29 cellular contexts compared by ENCODE assay signal in genomic region chr10:27147701-27148100, GRCh38. TPM values are rescaled to one million over a fixed set of nuclear protein-coding genes. Genes with fewer than 3 reads are reported as not detected.
A peak's percentile ranks its signal among the peaks of the same experiment; 100 is the strongest.
DNase-seq lines count a peak whose midpoint lies in the region; ATAC-seq and TF ChIP-seq lines count a peak whose summit lies in the region.
"Had no signal": no experiment of that assay in that cellular context is flagged by ENCODE, and none has a peak within 500 bp of the region (broad histone marks: within the 10 kb centered on the region; RNA-seq: fewer than 3 reads in every experiment).

No MANE protein-coding gene starts in this region.

- CTCF ChIA-PET in activated CD8-positive, alpha-beta T cell treated with anti-CD3 and anti-CD28 coated beads, Interleukin-2, amount 10 ng/mL, durations not matched to agents 7 days and 5 days (lab: Charles Lee) = interaction anchor here (1.0 to 1.6 kb wide), 3 partner anchors 8 to 422 kb away, joined by 3 to 4 read pairs (median 4); no protein-coding TSS in a partner anchor
- CTCF ChIA-PET in activated CD8-positive, alpha-beta T cell treated with anti-CD3 and anti-CD28 coated beads for 36 hours (lab: Charles Lee) = no interaction called here
- CTCF ChIA-PET in PC-3 (lab: Charles Lee) = interaction anchor here (0.6 to 0.7 kb wide), 2 partner anchors 193 to 240 kb away, joined by 3 to 4 read pairs; no protein-coding TSS in a partner anchor
- CTCF ChIA-PET in GM10248 (lab: Yijun Ruan, JAX) = no interaction called here

- no peaks in the 10 kb centered on the region for H3K27me3 ChIP-seq in PC-3 (ENCODE audit: low read length)
- H3K27me3 ChIP-seq: cardiac muscle cell, esophagus muscularis mucosa, gastrocnemius medialis, suprapubic skin had no signal

- H3K4me1 ChIP-seq in PC-3 (ENCODE audit: insufficient read depth, low read length) = peaks cover 5% of the 10 kb centered on the region

- no peak overlapping the region for H3K9ac ChIP-seq in PC-3 (ENCODE audit: low read length)

- in situ Hi-C loops in G401 (cut with HindIII; ENCODE audit: low sequenced_read_pairs) = no loop called here

- no peak for ATAC-seq in activated CD8-positive, alpha-beta T cell treated with anti-CD3 and anti-CD28 coated beads, Interleukin-2, amount 10 ng/mL, durations not matched to agents 7 days and 5 days
- ATAC-seq in activated CD8-positive, alpha-beta T cell treated with anti-CD3 and anti-CD28 coated beads for 36 hours = no peak
- ATAC-seq in left ventricle myocardium superior (peak; percentile 92), PC-3 (no peak), GM21528 (IDR thresholded peaks at IDR 0.05; ENCODE audit: low FRiP score, unreplicated experiment) (no peak)
- ATAC-seq: activated CD4-positive, CD25-positive, alpha-beta regulatory T cell treated with anti-CD3 and anti-CD28 coated beads, Interleukin-2, amount 50 U/mL, for 24 hours; gastrocnemius medialis; left colon; sciatic nerve; stimulated activated naive B cell treated with anti-CD40 and anti-IgM and Interleukin-4, amounts not matched to agents 10 μg/mL and 1 μg/mL and 100 μg/mL, for 72 hours had no signal

- H4K20me1 ChIP-seq in PC-3 (ENCODE audit: low read length) = peaks cover 14% of the 10 kb centered on the region

- no peaks in the 10 kb centered on the region for H3K9me3 ChIP-seq in PC-3 (ENCODE audit: low read length)
- H3K9me3 ChIP-seq: Caco-2, esophagus muscularis mucosa, gastrocnemius medialis, suprapubic skin had no signal

- DNase-seq in activated CD8-positive, alpha-beta T cell treated with anti-CD3 and anti-CD28 coated beads, Interleukin-2, amount 10 ng/mL, durations not matched to agents 7 days and 5 days = no peak
- no peak for DNase-seq in activated CD8-positive, alpha-beta T cell treated with anti-CD3 and anti-CD28 coated beads for 36 hours
- DNase-seq in G401 (ENCODE audit: low spot score) (peak; percentile 26), left ventricle myocardium superior (no peak), PC-3 (no peak), GM10248 (ENCODE audit: extremely low spot score) (no peak)
- DNase-seq in activated T-helper 1 cell treated with anti-CD3 and anti-CD28 coated beads, Interleukin-12 subunit alpha, Interleukin-12 subunit beta, Interleukin-2, Interleukin-4 antibody, amounts not matched to agents 30 ng/mL and 10 ng/mL and 1 ng/mL, durations not matched to agents 14 hours and 24 hours and 36 hours (ENCODE audit: low spot score) = no peak
- DNase-seq: activated naive CD4-positive, alpha-beta T cell treated with anti-CD3 and anti-CD28 coated beads, Interleukin-2, amount 10 ng/mL, durations not matched to agents 7 days and 5 days; Caco-2; cortex of kidney; endodermal cell; gastrocnemius medialis; GF-D8; hippocampal formation; KBM-7; left colon; mesenchymal stem cell; MM.1S; NCI-H510A; OCI-M1; stimulated activated CD4-positive, alpha-beta T cell treated with anti-CD3 and anti-CD28 coated beads, Interleukin-4, amount 100 ng/mL, for 4 hours; stimulated activated naive B cell treated with anti-CD40 and anti-IgM and Interleukin-4, amounts not matched to agents 10 μg/mL and 1 μg/mL and 100 μg/mL, for 72 hours had no signal

- no peaks in the 10 kb centered on the region for H3K27me3 Mint-ChIP-seq in activated CD8-positive, alpha-beta T cell treated with anti-CD3 and anti-CD28 coated beads, Interleukin-2, amount 10 ng/mL, durations not matched to agents 7 days and 5 days (ENCODE audit: low read depth)
- H3K27me3 Mint-ChIP-seq in activated CD8-positive, alpha-beta T cell treated with anti-CD3 and anti-CD28 coated beads for 36 hours = no peaks in the 10 kb centered on the region
- H3K27me3 Mint-ChIP-seq in activated T-helper 1 cell treated with anti-CD3 and anti-CD28 coated beads, Interleukin-12 subunit alpha, Interleukin-12 subunit beta, Interleukin-2, Interleukin-4 antibody, amounts not matched to agents 30 ng/mL and 10 ng/mL and 1 ng/mL, durations not matched to agents 14 hours and 24 hours and 36 hours (ENCODE audit: insufficient read depth) = no peaks in the 10 kb centered on the region
- H3K27me3 Mint-ChIP-seq: activated naive CD4-positive, alpha-beta T cell treated with anti-CD3 and anti-CD28 coated beads, Interleukin-2, amount 10 ng/mL, durations not matched to agents 7 days and 5 days; stimulated activated naive B cell treated with anti-CD40 and anti-IgM and Interleukin-4, amounts not matched to agents 10 μg/mL and 1 μg/mL and 100 μg/mL, for 72 hours had no signal

- H3K4me3 Mint-ChIP-seq in activated CD8-positive, alpha-beta T cell treated with anti-CD3 and anti-CD28 coated beads, Interleukin-2, amount 10 ng/mL, durations not matched to agents 7 days and 5 days = no peak overlapping the region
- H3K4me3 Mint-ChIP-seq in activated CD8-positive, alpha-beta T cell treated with anti-CD3 and anti-CD28 coated beads for 36 hours = no peak overlapping the region
- no peak overlapping the region for H3K4me3 Mint-ChIP-seq in activated T-helper 1 cell treated with anti-CD3 and anti-CD28 coated beads, Interleukin-12 subunit alpha, Interleukin-12 subunit beta, Interleukin-2, Interleukin-4 antibody, amounts not matched to agents 30 ng/mL and 10 ng/mL and 1 ng/mL, durations not matched to agents 14 hours and 24 hours and 36 hours
- H3K4me3 Mint-ChIP-seq: activated naive CD4-positive, alpha-beta T cell treated with anti-CD3 and anti-CD28 coated beads, Interleukin-2, amount 10 ng/mL, durations not matched to agents 7 days and 5 days; endodermal cell; neural crest cell; stimulated activated naive B cell treated with anti-CD40 and anti-IgM and Interleukin-4, amounts not matched to agents 10 μg/mL and 1 μg/mL and 100 μg/mL, for 72 hours had no signal

- H3K4me3 ChIP-seq in PC-3 (ENCODE audit: low read length) = no peak overlapping the region
- H3K4me3 ChIP-seq: cardiac muscle cell, esophagus muscularis mucosa, gastrocnemius medialis, suprapubic skin had no signal

- no peak overlapping the region for H2AFZ ChIP-seq in PC-3 (ENCODE audit: low read length)

- intact Hi-C loops in activated CD8-positive, alpha-beta T cell treated with anti-CD3 and anti-CD28 coated beads for 36 hours (cut with micrococcal nuclease) = no loop called here
- intact Hi-C loops in activated T-helper 1 cell treated with anti-CD3 and anti-CD28 coated beads, Interleukin-12 subunit alpha, Interleukin-12 subunit beta, Interleukin-2, Interleukin-4 antibody, amounts not matched to agents 30 ng/mL and 10 ng/mL and 1 ng/mL, durations not matched to agents 14 hours and 24 hours and 36 hours (cut with micrococcal nuclease) = no loop called here
- intact Hi-C loops in left ventricle myocardium superior (cut with micrococcal nuclease) (no loop called here), PC-3 (cut with micrococcal nuclease) (no loop called here)

- no peaks in the 10 kb centered on the region for H3F3A ChIP-seq in PC-3 (ENCODE audit: low read length, unreplicated experiment)

- H3K4me1 Mint-ChIP-seq in activated CD8-positive, alpha-beta T cell treated with anti-CD3 and anti-CD28 coated beads, Interleukin-2, amount 10 ng/mL, durations not matched to agents 7 days and 5 days (ENCODE audit: low read depth) = peaks cover 42% of the 10 kb centered on the region
- H3K4me1 Mint-ChIP-seq in activated CD8-positive, alpha-beta T cell treated with anti-CD3 and anti-CD28 coated beads for 36 hours (ENCODE audit: low read depth) = peaks cover 51% of the 10 kb centered on the region
- peaks cover 53% of the 10 kb centered on the region for H3K4me1 Mint-ChIP-seq in activated T-helper 1 cell treated with anti-CD3 and anti-CD28 coated beads, Interleukin-12 subunit alpha, Interleukin-12 subunit beta, Interleukin-2, Interleukin-4 antibody, amounts not matched to agents 30 ng/mL and 10 ng/mL and 1 ng/mL, durations not matched to agents 14 hours and 24 hours and 36 hours (ENCODE audit: low read depth)

- no peaks in the 10 kb centered on the region for H3K9me2 ChIP-seq in PC-3 (replicated peaks; ENCODE audit: low read length)

- H3K9me3 Mint-ChIP-seq in activated CD8-positive, alpha-beta T cell treated with anti-CD3 and anti-CD28 coated beads, Interleukin-2, amount 10 ng/mL, durations not matched to agents 7 days and 5 days (ENCODE audit: insufficient read depth) = no peaks in the 10 kb centered on the region
- H3K9me3 Mint-ChIP-seq in activated CD8-positive, alpha-beta T cell treated with anti-CD3 and anti-CD28 coated beads for 36 hours = no peaks in the 10 kb centered on the region
- H3K9me3 Mint-ChIP-seq in activated T-helper 1 cell treated with anti-CD3 and anti-CD28 coated beads, Interleukin-12 subunit alpha, Interleukin-12 subunit beta, Interleukin-2, Interleukin-4 antibody, amounts not matched to agents 30 ng/mL and 10 ng/mL and 1 ng/mL, durations not matched to agents 14 hours and 24 hours and 36 hours = no peaks in the 10 kb centered on the region
- H3K9me3 Mint-ChIP-seq: activated naive CD4-positive, alpha-beta T cell treated with anti-CD3 and anti-CD28 coated beads, Interleukin-2, amount 10 ng/mL, durations not matched to agents 7 days and 5 days; endodermal cell; neural crest cell; stimulated activated naive B cell treated with anti-CD40 and anti-IgM and Interleukin-4, amounts not matched to agents 10 μg/mL and 1 μg/mL and 100 μg/mL, for 72 hours had no signal

- TF ChIP-seq CTCF in activated CD8-positive, alpha-beta T cell treated with anti-CD3 and anti-CD28 coated beads for 36 hours (IDR thresholded peaks at IDR 0.05) = no peak
- no peak for TF ChIP-seq CTCF in PC-3 (conservative IDR thresholded peaks at IDR 0.05; ENCODE audit: low read depth, low read length)
- no peak for TF ChIP-seq CTCF in GM10248 (IDR thresholded peaks at IDR 0.05; ENCODE audit: control extremely low read depth, extremely low read depth, low read depth, missing control alignments)

- H3K36me3 Mint-ChIP-seq in activated CD8-positive, alpha-beta T cell treated with anti-CD3 and anti-CD28 coated beads, Interleukin-2, amount 10 ng/mL, durations not matched to agents 7 days and 5 days (ENCODE audit: low read depth) = peaks cover 53% of the 10 kb centered on the region
- H3K36me3 Mint-ChIP-seq in activated CD8-positive, alpha-beta T cell treated with anti-CD3 and anti-CD28 coated beads for 36 hours (ENCODE audit: low read depth) = peaks cover 64% of the 10 kb centered on the region
- peaks cover 44% of the 10 kb centered on the region for H3K36me3 Mint-ChIP-seq in activated T-helper 1 cell treated with anti-CD3 and anti-CD28 coated beads, Interleukin-12 subunit alpha, Interleukin-12 subunit beta, Interleukin-2, Interleukin-4 antibody, amounts not matched to agents 30 ng/mL and 10 ng/mL and 1 ng/mL, durations not matched to agents 14 hours and 24 hours and 36 hours (ENCODE audit: low read depth)

- no TSS peak for BruUV-seq in PC-3 (replicated peaks; lab: Mats Ljungman, UMichigan)

- H3K27ac ChIP-seq in PC-3 (ENCODE audit: low read length) = no peak overlapping the region
- H3K27ac ChIP-seq: cardiac muscle cell, esophagus muscularis mucosa, gastrocnemius medialis, suprapubic skin had no signal

- H3K4me2 ChIP-seq in PC-3 (ENCODE audit: low read length) = no peak overlapping the region

- H3K79me2 ChIP-seq in PC-3 (ENCODE audit: low read length) = peaks cover 53% of the 10 kb centered on the region

- H3K27ac Mint-ChIP-seq in activated CD8-positive, alpha-beta T cell treated with anti-CD3 and anti-CD28 coated beads, Interleukin-2, amount 10 ng/mL, durations not matched to agents 7 days and 5 days = peak overlapping the region; percentile 64
- H3K27ac Mint-ChIP-seq in activated CD8-positive, alpha-beta T cell treated with anti-CD3 and anti-CD28 coated beads for 36 hours = no peak overlapping the region
- H3K27ac Mint-ChIP-seq in activated T-helper 1 cell treated with anti-CD3 and anti-CD28 coated beads, Interleukin-12 subunit alpha, Interleukin-12 subunit beta, Interleukin-2, Interleukin-4 antibody, amounts not matched to agents 30 ng/mL and 10 ng/mL and 1 ng/mL, durations not matched to agents 14 hours and 24 hours and 36 hours = peak overlapping the region; percentile 22
- H3K27ac Mint-ChIP-seq: endodermal cell had no signal

- H3K36me3 ChIP-seq in PC-3 (ENCODE audit: low read depth, low read length) = peaks cover 30% of the 10 kb centered on the region

- POLR2A ChIA-PET in activated CD8-positive, alpha-beta T cell treated with anti-CD3 and anti-CD28 coated beads, Interleukin-2, amount 10 ng/mL, durations not matched to agents 7 days and 5 days (lab: Charles Lee) = interaction anchor here (2.1 kb wide), 1 partner anchor 7 kb away, joined by 14 read pairs; the partner anchor contains the start of genes MASTL and YME1L1
- POLR2A ChIA-PET in activated CD8-positive, alpha-beta T cell treated with anti-CD3 and anti-CD28 coated beads for 36 hours (lab: Charles Lee) = interaction anchor here (1.3 to 1.7 kb wide), 2 partner anchors 10 to 32 kb away, joined by 3 read pairs; no protein-coding TSS in a partner anchor
- POLR2A ChIA-PET in PC-3 (lab: Charles Lee; ENCODE audit: unreplicated experiment) (no interaction called here), GM10248 (lab: Yijun Ruan, JAX) (no interaction called here)

RNA-seq across cellular contexts. Expression of gene YME1L1, which starts 6.5 kb away (rescaled TPM):
- 100 to 1,000 TPM; 117 to 122 TPM for total RNA-seq in activated CD8-positive, alpha-beta T cell treated with anti-CD3 and anti-CD28 coated beads, Interleukin-2, amount 10 ng/mL, durations not matched to agents 7 days and 5 days
- total RNA-seq in activated CD8-positive, alpha-beta T cell treated with anti-CD3 and anti-CD28 coated beads for 36 hours = 100 to 1,000 TPM; 112 to 117 TPM
- total RNA-seq in G401 (2014; rRNA removed; shearing (Covaris generic)) = 77.0 and 109 TPM in 2 replicates
- 142 and 146 TPM in 2 replicates for total RNA-seq in activated T-helper 1 cell treated with anti-CD3 and anti-CD28 coated beads, Interleukin-12 subunit alpha, Interleukin-12 subunit beta, Interleukin-2, Interleukin-4 antibody, amounts not matched to agents 30 ng/mL and 10 ng/mL and 1 ng/mL, durations not matched to agents 14 hours and 24 hours and 36 hours
- total RNA-seq in left ventricle myocardium superior = 95.5 TPM
- 71.6 and 87.9 TPM in 2 replicates for total RNA-seq in PC-3 (2014; rRNA removed)

RNA-seq across cellular contexts. Expression of gene MASTL, which starts 7.5 kb away (rescaled TPM):
- 10 to 100 TPM; 40.1 to 40.7 TPM for total RNA-seq in activated CD8-positive, alpha-beta T cell treated with anti-CD3 and anti-CD28 coated beads, Interleukin-2, amount 10 ng/mL, durations not matched to agents 7 days and 5 days
- total RNA-seq in activated CD8-positive, alpha-beta T cell treated with anti-CD3 and anti-CD28 coated beads for 36 hours = 10 to 100 TPM; 40.5 to 43.6 TPM
- total RNA-seq in G401 (2014; rRNA removed; shearing (Covaris generic)) = 19.0 and 27.4 TPM in 2 replicates
- total RNA-seq in activated T-helper 1 cell treated with anti-CD3 and anti-CD28 coated beads, Interleukin-12 subunit alpha, Interleukin-12 subunit beta, Interleukin-2, Interleukin-4 antibody, amounts not matched to agents 30 ng/mL and 10 ng/mL and 1 ng/mL, durations not matched to agents 14 hours and 24 hours and 36 hours = 33.2 and 33.7 TPM in 2 replicates
- total RNA-seq in left ventricle myocardium superior (1.4 TPM), PC-3 (2014; rRNA removed) (18.6 and 21.2 TPM in 2 replicates)

RNA-seq across cellular contexts. Expression of gene ANKRD26, which starts 47.4 kb away (rescaled TPM):
- 10 to 100 TPM in 1 of 2 experiments, 1 to 10 TPM in 1; 9.0 to 12.8 TPM for total RNA-seq in activated CD8-positive, alpha-beta T cell treated with anti-CD3 and anti-CD28 coated beads, Interleukin-2, amount 10 ng/mL, durations not matched to agents 7 days and 5 days
- total RNA-seq in activated CD8-positive, alpha-beta T cell treated with anti-CD3 and anti-CD28 coated beads for 36 hours = 10 to 100 TPM in 1 of 2 experiments, 1 to 10 TPM in 1; 8.3 to 10.4 TPM
- total RNA-seq in G401 (2014; rRNA removed; shearing (Covaris generic)) = 6.3 and 8.5 TPM in 2 replicates
- total RNA-seq in activated T-helper 1 cell treated with anti-CD3 and anti-CD28 coated beads, Interleukin-12 subunit alpha, Interleukin-12 subunit beta, Interleukin-2, Interleukin-4 antibody, amounts not matched to agents 30 ng/mL and 10 ng/mL and 1 ng/mL, durations not matched to agents 14 hours and 24 hours and 36 hours = 4.3 and 7.0 TPM in 2 replicates
- total RNA-seq in left ventricle myocardium superior (12.3 TPM), PC-3 (2014; rRNA removed) (2.9 and 5.0 TPM in 2 replicates)

Comparison
In these comparisons a context has a peak if more than half of its experiments do, and no peak if none do; other contexts are left out.
1. CTCF ChIA-PET loops: an anchor here in activated CD8-positive, alpha-beta T cell treated with anti-CD3 and anti-CD28 coated beads, Interleukin-2, amount 10 ng/mL, durations not matched to agents 7 days and 5 days (1.0 to 1.6 kb wide) and PC-3 (0.6 to 0.7 kb wide); none called in activated CD8-positive, alpha-beta T cell treated with anti-CD3 and anti-CD28 coated beads for 36 hours and GM10248.
2. POLR2A ChIA-PET loops: an anchor here in activated CD8-positive, alpha-beta T cell treated with anti-CD3 and anti-CD28 coated beads, Interleukin-2, amount 10 ng/mL, durations not matched to agents 7 days and 5 days (2.1 kb wide) and activated CD8-positive, alpha-beta T cell treated with anti-CD3 and anti-CD28 coated beads for 36 hours (1.3 to 1.7 kb wide); none called in PC-3 and GM10248.